Comparison of ENCODE assay signal across 1 cellular context in the genomic region with DNA sequence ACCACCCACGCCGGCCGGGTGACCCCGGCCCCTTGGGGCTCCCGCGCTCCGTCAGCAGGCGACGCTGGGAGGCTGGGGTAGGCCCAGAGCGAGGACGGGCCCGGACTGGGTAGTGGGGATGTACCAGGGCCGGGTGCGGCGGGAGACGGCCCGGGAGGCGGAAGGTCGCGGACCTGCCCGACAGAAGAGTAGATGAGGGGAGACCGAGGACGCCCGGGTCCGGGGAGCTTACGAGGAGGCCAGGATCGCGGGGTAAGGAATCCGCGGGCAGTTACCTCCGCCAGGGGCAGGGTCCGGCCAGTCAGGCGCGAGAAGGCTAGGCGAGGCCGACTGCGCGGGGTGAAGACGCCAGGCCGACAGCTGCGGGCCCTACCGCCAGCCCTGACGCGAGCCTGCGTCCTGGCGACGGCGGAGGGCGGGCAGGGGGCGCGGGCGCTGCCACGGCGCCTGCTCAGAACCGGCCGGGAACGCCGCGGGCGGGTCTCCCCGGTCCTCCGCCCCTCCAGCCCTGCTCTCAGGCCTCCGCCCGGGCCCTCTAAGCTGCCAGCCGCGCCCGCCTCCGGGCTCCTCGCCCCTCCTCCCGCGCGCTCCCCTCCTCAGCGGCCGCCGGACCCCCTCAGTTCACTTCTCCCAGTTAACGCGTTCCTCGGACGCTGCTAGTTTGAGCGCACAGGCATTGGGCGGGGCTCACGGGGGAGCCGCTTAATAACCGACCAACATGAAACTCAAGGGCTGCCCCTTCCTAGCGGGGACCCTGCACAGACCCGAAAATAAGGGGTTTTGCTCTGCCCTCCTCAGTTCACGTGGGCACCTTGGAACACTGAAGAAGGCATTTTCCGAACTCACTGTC.
TF ChIP-seq lines count a peak whose summit lies in the region.

Gene CPLANE1 (minus strand): TSS at position 407 of the 850 bp plus-strand sequence. CDS start 1,678 bp downstream, outside the sequence.

TF ChIP-seq in HepG2, 621 proteins besides CTCF, POLR2A, EP300 and RAD21 (continued from another document and continues in another):
- TF ChIP-seq NFYB (CRISPR knock-in tag; IDR thresholded peaks at IDR 0.05), result no peak
- TF ChIP-seq PATZ1 (CRISPR knock-in tag; IDR thresholded peaks at IDR 0.05), result no peak; the same call in 1 of the 2 replicates
- TF ChIP-seq ZNF484 (CRISPR knock-in tag; IDR thresholded peaks at IDR 0.05; ENCODE audit: borderline replicate concordance, low read depth), result no peak
- no peak for TF ChIP-seq ATRX (CRISPR knock-in tag; IDR thresholded peaks at IDR 0.05; ENCODE audit: borderline replicate concordance)
- no peak for TF ChIP-seq ZNF710 (CRISPR knock-in tag; IDR thresholded peaks at IDR 0.05; ENCODE audit: borderline replicate concordance)
- TF ChIP-seq SIX1 (CRISPR knock-in tag; IDR thresholded peaks at IDR 0.05; ENCODE audit: borderline replicate concordance), result no peak; the same call in 1 of the 2 replicates
- TF ChIP-seq ZNF839 (CRISPR knock-in tag; IDR thresholded peaks at IDR 0.05; ENCODE audit: borderline replicate concordance), result no peak
- no peak for TF ChIP-seq SKI (IDR thresholded peaks at IDR 0.05; ENCODE audit: partially characterized antibody)
- TF ChIP-seq SMAD3 (CRISPR knock-in tag; IDR thresholded peaks at IDR 0.05), result no peak
- TF ChIP-seq TCF7L2 (IDR thresholded peaks at IDR 0.05; ENCODE audit: low read depth, low read length), result no peak
- TF ChIP-seq SPEN (CRISPR knock-in tag; IDR thresholded peaks at IDR 0.05; ENCODE audit: low read depth), result peak; percentile 85
- no peak for TF ChIP-seq HNRNPUL1 (IDR thresholded peaks at IDR 0.05; ENCODE audit: low read depth, low read length)
- TF ChIP-seq ZNF816 (CRISPR knock-in tag; IDR thresholded peaks at IDR 0.05; ENCODE audit: borderline replicate concordance), result no peak
- no peak; the same call in 1 of the 2 replicates for TF ChIP-seq ETV6 (CRISPR knock-in tag; conservative IDR thresholded peaks at IDR 0.05)
- no peak for TF ChIP-seq NBN (conservative IDR thresholded peaks at IDR 0.05)
- peak; percentile 24; the same call in 1 of the 2 replicates for TF ChIP-seq BCL3 (CRISPR knock-in tag; IDR thresholded peaks at IDR 0.05)
- no peak for TF ChIP-seq RBM22 (optimal IDR thresholded peaks at IDR 0.05; ENCODE audit: low read length)
- no peak for TF ChIP-seq CREB1 (IDR thresholded peaks at IDR 0.05)
- TF ChIP-seq CREB1 (CRISPR knock-in tag; IDR thresholded peaks at IDR 0.05), result no peak
- TF ChIP-seq TFDP1 (CRISPR knock-in tag; IDR thresholded peaks at IDR 0.05; ENCODE audit: borderline replicate concordance), result 0 out of 2 replicates have a peak, but pooled peaks have one; percentile 38
- no peak for TF ChIP-seq MAFF (IDR thresholded peaks at IDR 0.05; ENCODE audit: low read depth, low read length)
- no peak for TF ChIP-seq SMAD9 (CRISPR knock-in tag; IDR thresholded peaks at IDR 0.05)
- TF ChIP-seq ZNF274 (CRISPR knock-in tag; IDR thresholded peaks at IDR 0.05), result 0 out of 2 replicates have a peak, but pooled peaks have one; percentile 66
- no peak for TF ChIP-seq SNAI1 (CRISPR knock-in tag; IDR thresholded peaks at IDR 0.05; ENCODE audit: borderline replicate concordance)
- TF ChIP-seq RBM39 (IDR thresholded peaks at IDR 0.05; ENCODE audit: low read depth, low read length, poor library complexity, severe bottlenecking), result peak; percentile 61
- TF ChIP-seq MIER3 (CRISPR knock-in tag; IDR thresholded peaks at IDR 0.05; ENCODE audit: borderline replicate concordance), result no peak
- no peak for TF ChIP-seq ZFYVE20 (CRISPR knock-in tag; IDR thresholded peaks at IDR 0.05; ENCODE audit: borderline replicate concordance, low read depth)
- no peak for TF ChIP-seq ZNF775 (CRISPR knock-in tag; IDR thresholded peaks at IDR 0.05; ENCODE audit: borderline replicate concordance)
- peak; percentile 76; the same call in 1 of the 2 replicates for TF ChIP-seq KDM5B (CRISPR knock-in tag; IDR thresholded peaks at IDR 0.05; ENCODE audit: borderline replicate concordance)
- TF ChIP-seq, protein P1, sequence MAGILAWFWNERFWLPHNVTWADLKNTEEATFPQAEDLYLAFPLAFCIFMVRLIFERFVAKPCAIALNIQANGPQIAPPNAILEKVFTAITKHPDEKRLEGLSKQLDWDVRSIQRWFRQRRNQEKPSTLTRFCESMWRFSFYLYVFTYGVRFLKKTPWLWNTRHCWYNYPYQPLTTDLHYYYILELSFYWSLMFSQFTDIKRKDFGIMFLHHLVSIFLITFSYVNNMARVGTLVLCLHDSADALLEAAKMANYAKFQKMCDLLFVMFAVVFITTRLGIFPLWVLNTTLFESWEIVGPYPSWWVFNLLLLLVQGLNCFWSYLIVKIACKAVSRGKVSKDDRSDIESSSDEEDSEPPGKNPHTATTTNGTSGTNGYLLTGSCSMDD (CRISPR knock-in tag; IDR thresholded peaks at IDR 0.05), result no peak
- TF ChIP-seq, protein P2, sequence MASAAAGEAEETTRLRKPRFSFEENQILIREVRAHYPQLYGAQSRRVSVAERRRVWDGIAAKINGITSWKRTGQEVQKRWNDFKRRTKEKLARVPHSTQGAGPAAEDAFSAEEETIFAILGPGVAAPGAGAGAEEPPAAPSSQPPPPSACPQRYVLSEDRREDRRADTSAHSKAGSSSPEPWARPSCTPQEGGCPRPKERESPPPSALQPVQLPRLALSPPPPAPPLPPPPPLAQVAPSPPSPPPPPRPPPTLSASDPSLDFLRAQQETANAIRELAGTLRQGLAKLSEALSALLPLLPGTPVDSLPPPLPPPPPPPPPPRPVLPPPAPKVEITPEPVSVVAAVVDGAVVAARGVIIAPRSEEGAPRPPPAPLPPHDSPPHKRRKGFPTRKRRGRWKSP (CRISPR knock-in tag; IDR thresholded peaks at IDR 0.05), result peak; percentile 29; the same call in 1 of the 2 replicates
- TF ChIP-seq, protein P3, sequence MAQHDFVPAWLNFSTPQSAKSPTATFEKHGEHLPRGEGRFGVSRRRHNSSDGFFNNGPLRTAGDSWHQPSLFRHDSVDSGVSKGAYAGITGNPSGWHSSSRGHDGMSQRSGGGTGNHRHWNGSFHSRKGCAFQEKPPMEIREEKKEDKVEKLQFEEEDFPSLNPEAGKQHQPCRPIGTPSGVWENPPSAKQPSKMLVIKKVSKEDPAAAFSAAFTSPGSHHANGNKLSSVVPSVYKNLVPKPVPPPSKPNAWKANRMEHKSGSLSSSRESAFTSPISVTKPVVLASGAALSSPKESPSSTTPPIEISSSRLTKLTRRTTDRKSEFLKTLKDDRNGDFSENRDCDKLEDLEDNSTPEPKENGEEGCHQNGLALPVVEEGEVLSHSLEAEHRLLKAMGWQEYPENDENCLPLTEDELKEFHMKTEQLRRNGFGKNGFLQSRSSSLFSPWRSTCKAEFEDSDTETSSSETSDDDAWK (CRISPR knock-in tag; IDR thresholded peaks at IDR 0.05), result no peak
- no peak for TF ChIP-seq ZNF382 (CRISPR knock-in tag; IDR thresholded peaks at IDR 0.05; ENCODE audit: borderline replicate concordance)
- TF ChIP-seq ZBTB4 (CRISPR knock-in tag; IDR thresholded peaks at IDR 0.05; ENCODE audit: borderline replicate concordance), result no peak
- peak; percentile 92 for TF ChIP-seq ZNF563 (CRISPR knock-in tag; IDR thresholded peaks at IDR 0.05)
- TF ChIP-seq CEBPG (CRISPR knock-in tag; IDR thresholded peaks at IDR 0.05), result no peak
- TF ChIP-seq WIZ (CRISPR knock-in tag; IDR thresholded peaks at IDR 0.05), result 0 out of 2 replicates have a peak, but pooled peaks have one; percentile 61
